In the genomic region with DNA sequence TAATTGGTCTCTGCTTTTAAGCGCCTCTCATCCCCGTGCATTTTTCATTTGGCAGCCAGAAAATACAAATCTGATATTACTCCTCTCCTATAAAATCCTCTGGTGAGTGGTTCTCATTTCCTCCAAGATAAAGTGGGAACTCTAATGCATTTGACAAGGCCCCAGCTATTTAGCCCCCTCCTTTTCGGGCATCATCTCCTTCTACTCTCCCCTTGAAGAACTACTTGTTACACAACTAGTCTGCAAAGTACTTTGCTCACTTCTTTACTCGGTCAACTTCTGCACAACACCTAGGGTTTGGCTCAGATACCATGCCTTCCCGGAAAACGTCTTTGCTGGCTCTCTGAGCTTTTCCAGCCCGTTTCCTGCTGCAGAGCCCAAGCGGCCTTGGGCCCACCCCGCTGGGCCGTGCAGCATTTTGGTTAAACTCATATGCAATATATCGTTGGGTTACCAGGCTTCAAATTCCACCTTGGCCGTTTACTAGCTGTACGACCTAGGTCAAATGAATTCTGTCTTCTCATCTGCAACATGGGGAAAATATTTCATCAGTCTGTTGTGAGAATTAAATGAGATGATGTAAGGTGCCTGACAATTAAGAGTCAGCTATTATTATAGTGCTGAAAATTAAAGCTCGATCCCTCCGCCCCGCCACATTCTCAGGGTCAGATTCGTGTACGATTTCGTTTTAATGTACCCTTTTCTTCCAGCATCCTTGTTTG, we compare ENCODE assay signal across 8 cellular contexts. TPM values are rescaled to one million over a fixed set of nuclear protein-coding genes. Genes with fewer than 3 reads are reported as not detected.
DNase-seq lines count a peak whose midpoint lies in the region; ATAC-seq and TF ChIP-seq lines count a peak whose summit lies in the region.

No MANE protein-coding gene starts in this region.

- no peak for TF ChIP-seq EP300 in transverse colon (IDR thresholded peaks at IDR 0.05; ENCODE audit: low read depth)

- H3K36me3 ChIP-seq in left lung (no peaks in the 10 kb centered on the region), transverse colon (no peaks in the 10 kb centered on the region)

- no peak for TF ChIP-seq POLR2A in transverse colon (IDR thresholded peaks at IDR 0.05)

- no peaks in the 10 kb centered on the region for H3K9me3 ChIP-seq in left lung
- no peaks in the 10 kb centered on the region for H3K9me3 ChIP-seq in transverse colon

- CTCF ChIA-PET in activated naive CD4-positive, alpha-beta T cell treated with anti-CD3 and anti-CD28 coated beads for 36 hours (lab: Charles Lee): interaction anchor here (0.6 to 11.5 kb wide), 13 partner anchors 12 to 508 kb away, joined by 3 to 284 read pairs (median 3); partner anchors contain the start of genes AP2B1, C17orf50 and MMP28

- H3K27ac Mint-ChIP-seq in activated naive CD4-positive, alpha-beta T cell treated with anti-CD3 and anti-CD28 coated beads for 36 hours: peak overlapping the region; percentile 99
- peak overlapping the region; percentile 99 for H3K27ac Mint-ChIP-seq in activated naive CD8-positive, alpha-beta T cell treated with anti-CD3 and anti-CD28 coated beads, Interleukin-2, amount 10 ng/mL, durations not matched to agents 7 days and 5 days

- no peak for ATAC-seq in activated naive CD8-positive, alpha-beta T cell treated with anti-CD3 and anti-CD28 coated beads, Interleukin-2, amount 10 ng/mL, durations not matched to agents 7 days and 5 days (ENCODE audit: low read depth)
- no peak for ATAC-seq in left lung
- ATAC-seq in HG03175 (IDR thresholded peaks at IDR 0.05; ENCODE audit: unreplicated experiment): no peak
- ATAC-seq in GM19467 (IDR thresholded peaks at IDR 0.05; ENCODE audit: unreplicated experiment): no peak

- no peaks in the 10 kb centered on the region for H3K27me3 ChIP-seq in left lung
- H3K27me3 ChIP-seq in transverse colon: no peaks in the 10 kb centered on the region

- POLR2A ChIA-PET in activated naive CD8-positive, alpha-beta T cell treated with anti-CD3 and anti-CD28 coated beads, Interleukin-2, amount 10 ng/mL, durations not matched to agents 7 days and 5 days (lab: Charles Lee): interaction anchor here (0.7 to 3.7 kb wide), 37 partner anchors 8 to 689 kb away, joined by 3 to 70 read pairs (median 5); partner anchors contain the start of genes AP2B1, C17orf50, MMP28 and PEX12

- H3K36me3 Mint-ChIP-seq in activated naive CD4-positive, alpha-beta T cell treated with anti-CD3 and anti-CD28 coated beads for 36 hours (ENCODE audit: low read depth): peaks cover 14% of the 10 kb centered on the region
- no peaks in the 10 kb centered on the region for H3K36me3 Mint-ChIP-seq in activated naive CD8-positive, alpha-beta T cell treated with anti-CD3 and anti-CD28 coated beads, Interleukin-2, amount 10 ng/mL, durations not matched to agents 7 days and 5 days

- intact Hi-C loops in activated naive CD4-positive, alpha-beta T cell treated with anti-CD3 and anti-CD28 coated beads for 36 hours (cut with micrococcal nuclease): loop anchor here (2.0 to 10.0 kb wide), 7 partner anchors 222 to 846 kb away; partner anchors contain the start of genes AP2B1, CCT6B, PEX12 and SLFN11
- intact Hi-C loops in left lung (cut with DNase I) (no loop called here), transverse colon (cut with DNase I; ENCODE audit: low total_unique reads) (no loop called here)

- TF ChIP-seq CTCF in left lung (IDR thresholded peaks at IDR 0.05) (no peak), transverse colon (IDR thresholded peaks at IDR 0.05) (no peak)

- H3K4me1 Mint-ChIP-seq in activated naive CD4-positive, alpha-beta T cell treated with anti-CD3 and anti-CD28 coated beads for 36 hours (ENCODE audit: low read depth): peaks cover 50% of the 10 kb centered on the region
- peaks cover 41% of the 10 kb centered on the region for H3K4me1 Mint-ChIP-seq in activated naive CD8-positive, alpha-beta T cell treated with anti-CD3 and anti-CD28 coated beads, Interleukin-2, amount 10 ng/mL, durations not matched to agents 7 days and 5 days

- H3K27ac ChIP-seq in left lung: peak overlapping the region; percentile 95
- peak overlapping the region; percentile 92 to 96 (median 95) for H3K27ac ChIP-seq in transverse colon

- H3K4me3 Mint-ChIP-seq in activated naive CD4-positive, alpha-beta T cell treated with anti-CD3 and anti-CD28 coated beads for 36 hours: peak overlapping the region; percentile 83
- H3K4me3 Mint-ChIP-seq in activated naive CD8-positive, alpha-beta T cell treated with anti-CD3 and anti-CD28 coated beads, Interleukin-2, amount 10 ng/mL, durations not matched to agents 7 days and 5 days: peak overlapping the region; percentile 93

- H3K4me1 ChIP-seq in left lung (peaks cover 15 to 51% of the 10 kb centered on the region in 2 donors), transverse colon (peaks cover 10 to 49% (median 29%) of the 10 kb centered on the region in 4 donors)

- in situ Hi-C loops in transverse colon (cut with MboI; ENCODE audit: low pct_ligation_motif_present in 1 of 4, low pct_unique_long_range_greater_than_20kb in 1 of 4, low sequenced_read_pairs in 3 of 4): no loop called here
- in situ Hi-C loops in G401 (cut with HindIII; ENCODE audit: low sequenced_read_pairs): no loop called here

- 28 to 30% methylated on average over 9 to 19 of the region's 19 CpGs for WGBS in transverse colon (ENCODE audit: low coverage in 1 of 2), 2 donors

- H3K4me3 ChIP-seq in left lung: peak overlapping the region; percentile 85 to 89
- H3K4me3 ChIP-seq in transverse colon: peak overlapping the region in 3 of 4 donors; percentile 70 to 82 (median 74)

- no peaks in the 10 kb centered on the region for H3K9me3 Mint-ChIP-seq in activated naive CD4-positive, alpha-beta T cell treated with anti-CD3 and anti-CD28 coated beads for 36 hours
- no peaks in the 10 kb centered on the region for H3K9me3 Mint-ChIP-seq in activated naive CD8-positive, alpha-beta T cell treated with anti-CD3 and anti-CD28 coated beads, Interleukin-2, amount 10 ng/mL, durations not matched to agents 7 days and 5 days

- DNase-seq in activated naive CD4-positive, alpha-beta T cell treated with anti-CD3 and anti-CD28 coated beads for 36 hours: peak; percentile 19
- DNase-seq in activated naive CD4-positive, alpha-beta T cell (lab: John Stamatoyannopoulos, UW): no peak
- DNase-seq in activated naive CD8-positive, alpha-beta T cell treated with anti-CD3 and anti-CD28 coated beads, Interleukin-2, amount 10 ng/mL, durations not matched to agents 7 days and 5 days: no peak
- DNase-seq in left lung: no peak
- DNase-seq in transverse colon: no peak
- no peak for DNase-seq in G401 (ENCODE audit: low spot score)

- H3K27me3 Mint-ChIP-seq in activated naive CD4-positive, alpha-beta T cell treated with anti-CD3 and anti-CD28 coated beads for 36 hours (ENCODE audit: low read depth): no peaks in the 10 kb centered on the region
- no peaks in the 10 kb centered on the region for H3K27me3 Mint-ChIP-seq in activated naive CD8-positive, alpha-beta T cell treated with anti-CD3 and anti-CD28 coated beads, Interleukin-2, amount 10 ng/mL, durations not matched to agents 7 days and 5 days

RNA-seq across cellular contexts. Expression of gene TAF15, which starts 0.9 kb away (rescaled TPM):
- total RNA-seq in activated naive CD4-positive, alpha-beta T cell treated with anti-CD3 and anti-CD28 coated beads for 36 hours: 100 to 1,000 TPM; 252 to 256 TPM
- 100 to 1,000 TPM; 291 to 299 TPM for total RNA-seq in activated naive CD8-positive, alpha-beta T cell treated with anti-CD3 and anti-CD28 coated beads, Interleukin-2, amount 10 ng/mL, durations not matched to agents 7 days and 5 days
- total RNA-seq in left lung (100 to 1,000 TPM; 140 to 163 TPM), transverse colon (10 to 100 TPM; 13.1 to 74.3 (median 37.9) TPM)
- total RNA-seq in G401 (2014; rRNA removed; shearing (Covaris generic)): 18.2 and 23.9 TPM in 2 replicates

RNA-seq across cellular contexts. Expression of gene MMP28, which starts 13.0 kb away (rescaled TPM):
- under 1 TPM; 0.19 to 0.35 TPM for total RNA-seq in activated naive CD4-positive, alpha-beta T cell treated with anti-CD3 and anti-CD28 coated beads for 36 hours
- under 1 TPM; 0.45 to 0.75 TPM for total RNA-seq in activated naive CD8-positive, alpha-beta T cell treated with anti-CD3 and anti-CD28 coated beads, Interleukin-2, amount 10 ng/mL, durations not matched to agents 7 days and 5 days
- total RNA-seq in left lung: 10 to 100 TPM; 39.5 to 95.0 TPM
- 100 to 1,000 TPM; 104 to 368 (median 128) TPM for total RNA-seq in transverse colon
- total RNA-seq in G401 (2014; rRNA removed; shearing (Covaris generic)): not detected in 2 replicates

RNA-seq across cellular contexts. Expression of gene C17orf50, which starts 47.7 kb away (rescaled TPM):
- not detected for total RNA-seq in activated naive CD4-positive, alpha-beta T cell treated with anti-CD3 and anti-CD28 coated beads for 36 hours
- total RNA-seq in activated naive CD8-positive, alpha-beta T cell treated with anti-CD3 and anti-CD28 coated beads, Interleukin-2, amount 10 ng/mL, durations not matched to agents 7 days and 5 days: not detected
- total RNA-seq in left lung (not detected), transverse colon (not detected)
- total RNA-seq in G401 (2014; rRNA removed; shearing (Covaris generic)): not detected in 2 replicates

RNA-seq across cellular contexts. Expression of gene GAS2L2, which starts 55.4 kb away (rescaled TPM):
- under 1 TPM in 1 of 2 experiments, not detected in 1; 0.07 TPM for total RNA-seq in activated naive CD4-positive, alpha-beta T cell treated with anti-CD3 and anti-CD28 coated beads for 36 hours
- under 1 TPM in 1 of 2 experiments, not detected in 1; 0.11 TPM for total RNA-seq in activated naive CD8-positive, alpha-beta T cell treated with anti-CD3 and anti-CD28 coated beads, Interleukin-2, amount 10 ng/mL, durations not matched to agents 7 days and 5 days
- total RNA-seq in left lung (1 to 10 TPM in 1 of 2 donors, under 1 TPM in 1; 0.35 to 1.6 TPM), transverse colon (not detected)
- not detected in 2 replicates for total RNA-seq in G401 (2014; rRNA removed; shearing (Covaris generic))

Comparison
In these comparisons a context has a peak if more than half of its experiments do, and no peak if none do; other contexts are left out.
1. RNA of gene MMP28, which starts 13.0 kb away (total RNA-seq): 104 to 368 TPM in transverse colon and 39.5 to 95.0 TPM in left lung; 0.45 to 0.75 TPM in activated naive CD8-positive, alpha-beta T cell treated with anti-CD3 and anti-CD28 coated beads, Interleukin-2, amount 10 ng/mL, durations not matched to agents 7 days and 5 days, 0.19 to 0.35 TPM in activated naive CD4-positive, alpha-beta T cell treated with anti-CD3 and anti-CD28 coated beads for 36 hours and not detected in G401; every median in the first group is over 10 times any median in the second.